ENCODE assay signal across 1 cellular context in the genomic region with DNA sequence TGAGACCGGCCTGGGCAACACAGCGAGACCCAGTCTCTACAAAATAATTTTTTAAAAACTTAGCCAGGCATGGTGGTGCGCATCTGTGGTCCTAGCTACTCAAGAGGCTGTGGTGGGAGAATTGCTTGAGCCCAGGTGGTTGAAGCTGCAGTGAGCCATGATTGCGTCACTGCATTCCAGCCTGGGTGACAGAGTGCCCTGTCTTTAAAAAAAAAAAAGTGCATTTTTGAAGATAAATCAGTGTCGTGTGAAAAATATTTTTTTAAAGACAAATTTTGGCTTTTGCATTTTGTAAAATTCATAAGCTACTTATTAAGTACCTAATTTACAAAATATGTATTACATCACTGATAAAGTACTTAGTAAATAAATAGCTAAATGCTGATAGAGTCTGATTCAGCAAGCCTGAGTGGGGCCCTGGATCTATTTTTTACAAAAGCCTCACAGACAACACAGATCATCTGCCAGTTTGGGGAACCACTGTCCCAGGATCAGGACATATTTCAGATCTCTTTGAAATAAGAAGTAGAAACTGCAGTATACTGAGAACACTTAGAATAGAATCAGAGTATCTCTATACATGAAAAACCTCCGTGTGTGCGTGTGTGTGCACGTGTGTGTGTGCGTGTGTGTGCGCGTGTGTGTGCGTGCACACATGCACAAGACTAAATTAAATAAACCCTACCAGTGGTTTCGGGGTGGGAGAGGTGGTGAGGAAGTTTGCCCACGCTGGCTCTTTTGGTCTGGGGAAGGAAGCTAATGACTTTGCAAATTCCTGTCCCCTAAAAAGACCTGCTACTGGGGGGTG.
TF ChIP-seq lines count a peak whose summit lies in the region.

No MANE protein-coding gene starts in this region.

TF ChIP-seq in K562, 482 proteins besides CTCF, POLR2A, EP300 and RAD21 (continued from another document):
- TF ChIP-seq ZNF518B (CRISPR knock-in tag; IDR thresholded peaks at IDR 0.05): no peak
- TF ChIP-seq, protein P1, sequence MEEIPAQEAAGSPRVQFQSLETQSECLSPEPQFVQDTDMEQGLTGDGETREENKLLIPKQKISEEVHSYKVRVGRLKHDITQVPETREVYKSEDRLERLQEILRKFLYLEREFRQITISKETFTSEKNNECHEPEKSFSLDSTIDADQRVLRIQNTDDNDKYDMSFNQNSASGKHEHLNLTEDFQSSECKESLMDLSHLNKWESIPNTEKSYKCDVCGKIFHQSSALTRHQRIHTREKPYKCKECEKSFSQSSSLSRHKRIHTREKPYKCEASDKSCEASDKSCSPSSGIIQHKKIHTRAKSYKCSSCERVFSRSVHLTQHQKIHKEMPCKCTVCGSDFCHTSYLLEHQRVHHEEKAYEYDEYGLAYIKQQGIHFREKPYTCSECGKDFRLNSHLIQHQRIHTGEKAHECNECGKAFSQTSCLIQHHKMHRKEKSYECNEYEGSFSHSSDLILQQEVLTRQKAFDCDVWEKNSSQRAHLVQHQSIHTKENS (CRISPR knock-in tag; IDR thresholded peaks at IDR 0.05): no peak
- TF ChIP-seq ZNF197 (CRISPR knock-in tag; IDR thresholded peaks at IDR 0.05; ENCODE audit: low read depth): no peak
- TF ChIP-seq CEBPB (tag; IDR thresholded peaks at IDR 0.05): peak; percentile 95
- TF ChIP-seq CHCHD3 (CRISPR knock-in tag; IDR thresholded peaks at IDR 0.05): no peak
- TF ChIP-seq PTTG1 (tag; IDR thresholded peaks at IDR 0.05; ENCODE audit: low read depth): no peak
- TF ChIP-seq C11orf30 (IDR thresholded peaks at IDR 0.05; ENCODE audit: low read depth): peak; percentile 77; the same call in 1 of the 2 replicates
- 0 out of 2 replicates have a peak, but pooled peaks have one; percentile 22 for TF ChIP-seq MBD1 (CRISPR knock-in tag; IDR thresholded peaks at IDR 0.05)
- TF ChIP-seq MTA2 (IDR thresholded peaks at IDR 0.05; ENCODE audit: low read depth): 0 out of 2 replicates have a peak, but pooled peaks have one; percentile 9
- no peak for TF ChIP-seq ATF7 (IDR thresholded peaks at IDR 0.05)
- no peak for TF ChIP-seq XRCC3 (IDR thresholded peaks at IDR 0.05)
- TF ChIP-seq, protein P2, sequence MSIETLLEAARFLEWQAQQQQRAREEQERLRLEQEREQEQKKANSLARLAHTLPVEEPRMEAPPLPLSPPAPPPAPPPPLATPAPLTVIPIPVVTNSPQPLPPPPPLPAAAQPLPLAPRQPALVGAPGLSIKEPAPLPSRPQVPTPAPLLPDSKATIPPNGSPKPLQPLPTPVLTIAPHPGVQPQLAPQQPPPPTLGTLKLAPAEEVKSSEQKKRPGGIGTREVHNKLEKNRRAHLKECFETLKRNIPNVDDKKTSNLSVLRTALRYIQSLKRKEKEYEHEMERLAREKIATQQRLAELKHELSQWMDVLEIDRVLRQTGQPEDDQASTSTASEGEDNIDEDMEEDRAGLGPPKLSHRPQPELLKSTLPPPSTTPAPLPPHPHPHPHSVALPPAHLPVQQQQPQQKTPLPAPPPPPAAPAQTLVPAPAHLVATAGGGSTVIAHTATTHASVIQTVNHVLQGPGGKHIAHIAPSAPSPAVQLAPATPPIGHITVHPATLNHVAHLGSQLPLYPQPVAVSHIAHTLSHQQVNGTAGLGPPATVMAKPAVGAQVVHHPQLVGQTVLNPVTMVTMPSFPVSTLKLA (conservative IDR thresholded peaks at IDR 0.05): 0 out of 4 replicates have a peak, but pooled peaks of 1 of the 2 experiments have one; percentile 14
- TF ChIP-seq NCOA6 (IDR thresholded peaks at IDR 0.05): no peak
- 0 out of 2 replicates have a peak, but pooled peaks have one; percentile 17 for TF ChIP-seq CEBPG (CRISPR knock-in tag; IDR thresholded peaks at IDR 0.05)
- peak; percentile 61 to 91 for TF ChIP-seq CEBPG (tag; conservative IDR thresholded peaks at IDR 0.05 in 1 of 2, IDR thresholded peaks at IDR 0.05 in 1 of 2)
- no peak for TF ChIP-seq ETS1 (conservative IDR thresholded peaks at IDR 0.05; ENCODE audit: control insufficient read depth, low read depth, low read length)
- no peak for TF ChIP-seq ZNF830 (CRISPR knock-in tag; IDR thresholded peaks at IDR 0.05)
- TF ChIP-seq ZNF316 (IDR thresholded peaks at IDR 0.05): peak; percentile 59
- TF ChIP-seq SMARCB1 (IDR thresholded peaks at IDR 0.05; ENCODE audit: insufficient read length, low read depth): no peak
- no peak for TF ChIP-seq TAF7 (tag; IDR thresholded peaks at IDR 0.05)
- TF ChIP-seq, protein P3, sequence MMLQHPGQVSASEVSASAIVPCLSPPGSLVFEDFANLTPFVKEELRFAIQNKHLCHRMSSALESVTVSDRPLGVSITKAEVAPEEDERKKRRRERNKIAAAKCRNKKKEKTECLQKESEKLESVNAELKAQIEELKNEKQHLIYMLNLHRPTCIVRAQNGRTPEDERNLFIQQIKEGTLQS (IDR thresholded peaks at IDR 0.05): peak; percentile 82
- TF ChIP-seq, protein P3 (CRISPR knock-in tag; conservative IDR thresholded peaks at IDR 0.05): no peak
- TF ChIP-seq SPI1 (IDR thresholded peaks at IDR 0.05; ENCODE audit: borderline replicate concordance, low read depth, low read length): peak; percentile 6; the same call in 1 of the 2 replicates
- 0 out of 2 replicates have a peak, but pooled peaks have one; percentile 40 for TF ChIP-seq ZNF384 (IDR thresholded peaks at IDR 0.05; ENCODE audit: low read depth, low read length)
- TF ChIP-seq HCFC1 (IDR thresholded peaks at IDR 0.05; ENCODE audit: low read depth, low read length): no peak
- 0 out of 2 replicates have a peak, but pooled peaks have one; percentile 3 for TF ChIP-seq EGR1 (conservative IDR thresholded peaks at IDR 0.05)
- TF ChIP-seq CCAR2 (IDR thresholded peaks at IDR 0.05; ENCODE audit: low read depth, low read length): no peak
- TF ChIP-seq TEAD4 (IDR thresholded peaks at IDR 0.05; ENCODE audit: low read length): peak; percentile 36
- TF ChIP-seq TEAD4 (CRISPR knock-in tag; IDR thresholded peaks at IDR 0.05; ENCODE audit: borderline replicate concordance): no peak
- TF ChIP-seq NFE2 (IDR thresholded peaks at IDR 0.05; ENCODE audit: low read depth): peak; percentile 91
- TF ChIP-seq MAFK (IDR thresholded peaks at IDR 0.05; ENCODE audit: low read length): peak; percentile 43; the same call in 1 of the 2 replicates
- TF ChIP-seq MAFF (IDR thresholded peaks at IDR 0.05; ENCODE audit: low read length): peak; percentile 53
- TF ChIP-seq MAFG (tag; conservative IDR thresholded peaks at IDR 0.05): 0 out of 2 replicates have a peak, but pooled peaks have one; percentile 60
- TF ChIP-seq DACH1 (IDR thresholded peaks at IDR 0.05; ENCODE audit: partially characterized antibody): peak; percentile 43
- TF ChIP-seq MCM7 (IDR thresholded peaks at IDR 0.05): no peak
- TF ChIP-seq, protein P4, sequence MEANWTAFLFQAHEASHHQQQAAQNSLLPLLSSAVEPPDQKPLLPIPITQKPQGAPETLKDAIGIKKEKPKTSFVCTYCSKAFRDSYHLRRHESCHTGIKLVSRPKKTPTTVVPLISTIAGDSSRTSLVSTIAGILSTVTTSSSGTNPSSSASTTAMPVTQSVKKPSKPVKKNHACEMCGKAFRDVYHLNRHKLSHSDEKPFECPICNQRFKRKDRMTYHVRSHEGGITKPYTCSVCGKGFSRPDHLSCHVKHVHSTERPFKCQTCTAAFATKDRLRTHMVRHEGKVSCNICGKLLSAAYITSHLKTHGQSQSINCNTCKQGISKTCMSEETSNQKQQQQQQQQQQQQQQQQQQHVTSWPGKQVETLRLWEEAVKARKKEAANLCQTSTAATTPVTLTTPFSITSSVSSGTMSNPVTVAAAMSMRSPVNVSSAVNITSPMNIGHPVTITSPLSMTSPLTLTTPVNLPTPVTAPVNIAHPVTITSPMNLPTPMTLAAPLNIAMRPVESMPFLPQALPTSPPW (CRISPR knock-in tag; IDR thresholded peaks at IDR 0.05): peak; percentile 25; the same call in 1 of the 2 replicates
- TF ChIP-seq TBP (optimal IDR thresholded peaks at IDR 0.05; ENCODE audit: low read depth, low read length): no peak
- TF ChIP-seq, protein P5, sequence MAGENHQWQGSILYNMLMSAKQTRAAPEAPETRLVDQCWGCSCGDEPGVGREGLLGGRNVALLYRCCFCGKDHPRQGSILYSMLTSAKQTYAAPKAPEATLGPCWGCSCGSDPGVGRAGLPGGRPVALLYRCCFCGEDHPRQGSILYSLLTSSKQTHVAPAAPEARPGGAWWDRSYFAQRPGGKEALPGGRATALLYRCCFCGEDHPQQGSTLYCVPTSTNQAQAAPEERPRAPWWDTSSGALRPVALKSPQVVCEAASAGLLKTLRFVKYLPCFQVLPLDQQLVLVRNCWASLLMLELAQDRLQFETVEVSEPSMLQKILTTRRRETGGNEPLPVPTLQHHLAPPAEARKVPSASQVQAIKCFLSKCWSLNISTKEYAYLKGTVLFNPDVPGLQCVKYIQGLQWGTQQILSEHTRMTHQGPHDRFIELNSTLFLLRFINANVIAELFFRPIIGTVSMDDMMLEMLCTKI (IDR thresholded peaks at IDR 0.05; ENCODE audit: partially characterized antibody): no peak
- TF ChIP-seq SMARCE1 (IDR thresholded peaks at IDR 0.05): peak; percentile 29; the same call in 1 of the 2 replicates
